Comparison of ENCODE assay signal across 1 cellular context in the genomic region with DNA sequence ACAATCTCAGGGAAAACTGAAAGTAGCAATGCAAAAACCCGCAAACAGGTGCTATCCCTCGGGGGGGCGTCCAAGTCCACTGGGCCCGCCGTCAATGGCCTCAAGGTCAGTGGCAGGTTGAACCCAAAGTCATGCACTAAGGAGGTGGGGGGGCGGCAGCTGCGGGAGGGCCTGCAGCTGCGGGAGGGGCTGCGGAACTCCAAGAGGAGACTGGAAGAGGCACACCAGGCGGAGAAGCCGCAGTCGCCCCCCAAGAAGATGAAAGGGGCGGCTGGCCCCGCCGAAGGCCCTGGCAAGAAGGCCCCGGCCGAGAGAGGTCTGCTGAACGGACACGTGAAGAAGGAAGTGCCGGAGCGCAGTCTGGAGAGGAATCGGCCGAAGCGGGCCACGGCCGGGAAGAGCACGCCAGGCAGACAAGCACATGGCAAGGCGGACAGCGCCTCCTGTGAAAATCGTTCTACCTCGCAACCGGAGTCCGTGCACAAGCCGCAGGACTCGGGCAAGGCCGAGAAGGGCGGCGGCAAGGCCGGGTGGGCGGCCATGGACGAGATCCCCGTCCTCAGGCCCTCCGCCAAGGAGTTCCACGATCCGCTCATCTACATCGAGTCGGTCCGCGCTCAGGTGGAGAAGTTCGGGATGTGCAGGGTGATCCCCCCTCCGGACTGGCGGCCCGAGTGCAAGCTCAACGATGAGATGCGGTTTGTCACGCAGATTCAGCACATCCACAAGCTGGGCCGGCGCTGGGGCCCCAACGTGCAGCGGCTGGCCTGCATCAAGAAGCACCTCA.
TF ChIP-seq lines count a peak whose summit lies in the region.

No MANE protein-coding gene starts in this region.

TF ChIP-seq in H1, 55 proteins besides CTCF, POLR2A, EP300 and RAD21:
- TF ChIP-seq SIN3A (conservative IDR thresholded peaks at IDR 0.05 in 1 of 2, IDR thresholded peaks at IDR 0.05 in 1 of 2; ENCODE audit: low read depth in 1 of 2, low read length in 2 of 2) = no peak
- 0 out of 2 replicates have a peak, but pooled peaks have one; percentile 28 for TF ChIP-seq MAX (IDR thresholded peaks at IDR 0.05)
- peak; percentile 74; the same call in 1 of the 2 replicates for TF ChIP-seq POLR2AphosphoS5 (IDR thresholded peaks at IDR 0.05; ENCODE audit: low read depth, low read length)
